1 cellular context compared by ENCODE assay signal in the genomic region with DNA sequence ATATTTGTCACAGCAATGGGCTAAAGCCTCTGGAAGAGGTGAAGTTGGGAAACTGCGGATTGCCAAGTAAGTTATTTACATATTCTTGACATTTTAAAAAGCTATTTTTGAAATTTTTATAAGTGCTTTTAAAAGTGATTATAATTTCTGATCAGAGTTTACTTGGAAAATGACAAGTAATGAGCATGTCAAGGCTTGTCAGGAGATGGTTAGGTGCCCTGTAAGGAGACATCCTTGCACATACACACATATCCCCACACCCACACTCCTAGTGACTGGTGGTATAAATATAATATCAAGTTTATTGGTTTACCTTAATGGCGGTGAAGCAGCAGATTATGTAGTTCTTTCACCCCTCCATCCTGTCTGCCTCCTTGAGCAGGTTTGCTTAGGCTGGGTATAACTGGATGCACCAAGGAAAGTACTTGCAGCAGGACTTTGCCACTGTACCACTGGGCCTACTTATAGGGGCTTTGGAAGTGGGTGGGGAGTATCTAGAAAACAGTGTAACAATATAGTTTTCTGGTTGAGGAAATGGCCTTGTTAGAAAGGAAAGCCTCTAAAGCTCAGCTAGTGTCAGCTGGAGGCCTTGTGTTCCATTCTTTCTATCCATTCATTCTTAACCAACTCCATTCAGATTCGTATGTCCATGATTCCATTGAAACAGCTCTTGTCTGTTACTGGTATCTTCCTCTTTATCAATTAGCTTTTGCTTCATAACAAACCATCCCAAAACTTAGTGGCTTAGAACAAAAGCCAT.
TF ChIP-seq lines count a peak whose summit lies in the region.

No MANE protein-coding gene starts in this region.

TF ChIP-seq in IMR-90, 13 proteins besides CTCF, POLR2A, EP300 and RAD21:
- TF ChIP-seq NFE2L2 (IDR thresholded peaks at IDR 0.05; ENCODE audit: low read depth, low read length) = no peak
- no peak for TF ChIP-seq ELK1 (IDR thresholded peaks at IDR 0.05; ENCODE audit: borderline replicate concordance, low read depth, low read length)
- TF ChIP-seq RCOR1 (IDR thresholded peaks at IDR 0.05; ENCODE audit: insufficient replicate concordance, low read length) = no peak
TF ChIP-seq in IMR-90: peak in this region for 0.
